8 cellular contexts compared by ENCODE assay signal in the genomic region with DNA sequence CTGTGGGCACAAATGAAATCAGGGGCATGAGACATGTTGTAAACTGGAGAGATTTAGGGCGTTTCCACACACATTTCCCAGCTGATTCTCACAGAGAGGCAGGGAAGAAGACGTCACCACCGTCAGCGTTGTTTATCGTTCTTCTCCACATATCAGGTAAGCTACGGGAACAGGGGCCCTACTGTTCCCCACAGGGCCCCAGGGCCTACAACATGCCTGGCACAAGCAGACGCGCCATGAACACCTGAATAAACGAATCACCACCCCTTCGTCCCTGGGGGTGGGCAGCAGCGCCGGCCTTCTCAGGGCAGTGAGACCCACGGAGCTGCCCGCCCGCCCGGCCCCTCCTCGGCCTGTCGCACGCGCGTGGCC. TPM values are rescaled to one million over a fixed set of nuclear protein-coding genes. Genes with fewer than 3 reads are reported as not detected.
A peak's percentile ranks its signal among the peaks of the same experiment; 100 is the strongest.
DNase-seq lines count a peak whose midpoint lies in the region; ATAC-seq and TF ChIP-seq lines count a peak whose summit lies in the region.

No MANE protein-coding gene starts in this region.

- TF ChIP-seq CTCF in KMS-11 (conservative IDR thresholded peaks at IDR 0.05; ENCODE audit: low read depth, low read length) (no peak), brain microvascular endothelial cell (IDR thresholded peaks at IDR 0.05; ENCODE audit: low read depth, low read length, missing control alignments) (no peak), left lung (IDR thresholded peaks at IDR 0.05) (no peak), thoracic aorta (IDR thresholded peaks at IDR 0.05) (no peak)

- H3K36me3 ChIP-seq in KMS-11 (ENCODE audit: insufficient read depth), result no peaks in the 10 kb centered on the region
- no peaks in the 10 kb centered on the region for H3K36me3 ChIP-seq in brain microvascular endothelial cell (replicated peaks)
- no peaks in the 10 kb centered on the region for H3K36me3 ChIP-seq in left lung
- H3K36me3 ChIP-seq in thoracic aorta, result no peaks in the 10 kb centered on the region

- peaks cover under 1% of the 10 kb centered on the region; the same call in 1 of the 2 replicates for H3K27me3 ChIP-seq in KMS-11 (ENCODE audit: insufficient read depth, low read depth)
- no peaks in the 10 kb centered on the region for H3K27me3 ChIP-seq in brain microvascular endothelial cell (replicated peaks)
- no peaks in the 10 kb centered on the region for H3K27me3 ChIP-seq in left lung
- no peaks in the 10 kb centered on the region for H3K27me3 ChIP-seq in thoracic aorta (replicated peaks; ENCODE audit: insufficient read depth)

- peak overlapping the region; percentile 89; the same call in 1 of the 2 replicates for H3K4me2 ChIP-seq in KMS-11

- no peaks in the 10 kb centered on the region for H3K79me2 ChIP-seq in KMS-11 (ENCODE audit: insufficient read depth, low read depth)

- peak overlapping the region; percentile 95 for H3K4me3 Mint-ChIP-seq in activated T-cell treated with anti-CD3 and anti-CD28 coated beads, Interleukin-2, amount 50 U/mL, for 4 hours

- no peaks in the 10 kb centered on the region for H3K9me3 Mint-ChIP-seq in activated T-cell treated with anti-CD3 and anti-CD28 coated beads, Interleukin-2, amount 50 U/mL, for 4 hours

- peak in 1 of 2 donors; percentile 25 for ATAC-seq in activated T-cell treated with anti-CD3 and anti-CD28 coated beads, Interleukin-2, amount 50 U/mL, for 4 hours
- ATAC-seq in left lung, result peak; percentile 59
- ATAC-seq in thoracic aorta (ENCODE audit: insufficient number of reproducible peaks, low FRiP score, low read depth), result no peak

- H3K27me3 Mint-ChIP-seq in activated T-cell treated with anti-CD3 and anti-CD28 coated beads, Interleukin-2, amount 50 U/mL, for 4 hours (ENCODE audit: low read depth), result no peaks in the 10 kb centered on the region

- intact Hi-C loops in left lung (cut with DNase I), result no loop called here

- H3K9ac ChIP-seq in KMS-11, result peak overlapping the region; percentile 13; the same call in 1 of the 2 replicates

- no peak overlapping the region for H3K27ac ChIP-seq in KMS-11
- peak overlapping the region; percentile 69 for H3K27ac ChIP-seq in brain microvascular endothelial cell
- H3K27ac ChIP-seq in left lung, result peak overlapping the region in 1 of 2 donors; percentile 84
- peak overlapping the region in 1 of 2 donors; percentile 65 for H3K27ac ChIP-seq in thoracic aorta

- H4K20me1 ChIP-seq in KMS-11 (ENCODE audit: insufficient read depth), result no peaks in the 10 kb centered on the region

- H3K4me1 Mint-ChIP-seq in activated T-cell treated with anti-CD3 and anti-CD28 coated beads, Interleukin-2, amount 50 U/mL, for 4 hours (ENCODE audit: low read depth), result peaks cover 21% of the 10 kb centered on the region

- no peak overlapping the region for H3K4me3 ChIP-seq in KMS-11 (IDR thresholded peaks at IDR 0.05; ENCODE audit: insufficient read depth, low read depth, low read length)
- H3K4me3 ChIP-seq in brain microvascular endothelial cell (ENCODE audit: low read depth, low read length), result peak overlapping the region; percentile 75
- H3K4me3 ChIP-seq in left lung, result peak overlapping the region; percentile 80 to 82
- H3K4me3 ChIP-seq in thoracic aorta, result peak overlapping the region; percentile 92

- H3K9me3 ChIP-seq in left lung (no peaks in the 10 kb centered on the region), thoracic aorta (no peaks in the 10 kb centered on the region)

- in situ Hi-C loops in brain microvascular endothelial cell (cut with HindIII; ENCODE audit: low pct_ligation_motif_present, low sequenced_read_pairs), result no loop called here

- H3K36me3 Mint-ChIP-seq in activated T-cell treated with anti-CD3 and anti-CD28 coated beads, Interleukin-2, amount 50 U/mL, for 4 hours (ENCODE audit: insufficient read depth), result peaks cover 5% of the 10 kb centered on the region

- H2AFZ ChIP-seq in KMS-11 (ENCODE audit: low read depth), result peak overlapping the region; percentile 98

- peaks cover 4% of the 10 kb centered on the region for H3K4me1 ChIP-seq in KMS-11 (ENCODE audit: low read depth, poor library complexity, severe bottlenecking)
- peaks cover 5 to 16% of the 10 kb centered on the region in 2 donors for H3K4me1 ChIP-seq in left lung
- H3K4me1 ChIP-seq in thoracic aorta (ENCODE audit: control insufficient read depth in 1 of 2, low read depth in 2 of 2), result peaks cover 9 to 17% of the 10 kb centered on the region in 2 donors

- no peak for DNase-seq in activated T-cell treated with anti-CD3 and anti-CD28 coated beads, Interleukin-2, amount 50 U/mL, for 4 hours
- no peak for DNase-seq in activated T-cell treated with anti-CD3 and anti-CD28 coated beads, Interleukin-2, amount 50 U/mL, for 48 hours
- DNase-seq in brain microvascular endothelial cell (peak; percentile 10), left lung (no peak), thoracic aorta (ENCODE audit: low spot score) (no peak), SHP77 treated with DMSO at 0.1 percent for 48 hours (lab: John Stamatoyannopoulos, UW) (no peak), NCI-H1930 (lab: John Stamatoyannopoulos, UW) (no peak)

RNA-seq across cellular contexts. Expression of a gene that starts 0.3 kb away (rescaled TPM):
- under 1 TPM; 0.18 to 0.24 (median 0.18) TPM for total RNA-seq in activated T-cell treated with anti-CD3 and anti-CD28 coated beads, Interleukin-2, amount 50 U/mL, for 4 hours
- 1 to 10 TPM; 2.0 to 3.2 TPM for total RNA-seq in left lung
- 1 to 10 TPM; 2.2 to 2.5 TPM for total RNA-seq in thoracic aorta

RNA-seq across cellular contexts. Expression of a gene that starts 50.5 kb away (rescaled TPM):
- total RNA-seq in activated T-cell treated with anti-CD3 and anti-CD28 coated beads, Interleukin-2, amount 50 U/mL, for 4 hours, result not detected
- total RNA-seq in left lung (not detected), thoracic aorta (not detected)
